14 cellular contexts compared by ENCODE assay signal in the genomic region with DNA sequence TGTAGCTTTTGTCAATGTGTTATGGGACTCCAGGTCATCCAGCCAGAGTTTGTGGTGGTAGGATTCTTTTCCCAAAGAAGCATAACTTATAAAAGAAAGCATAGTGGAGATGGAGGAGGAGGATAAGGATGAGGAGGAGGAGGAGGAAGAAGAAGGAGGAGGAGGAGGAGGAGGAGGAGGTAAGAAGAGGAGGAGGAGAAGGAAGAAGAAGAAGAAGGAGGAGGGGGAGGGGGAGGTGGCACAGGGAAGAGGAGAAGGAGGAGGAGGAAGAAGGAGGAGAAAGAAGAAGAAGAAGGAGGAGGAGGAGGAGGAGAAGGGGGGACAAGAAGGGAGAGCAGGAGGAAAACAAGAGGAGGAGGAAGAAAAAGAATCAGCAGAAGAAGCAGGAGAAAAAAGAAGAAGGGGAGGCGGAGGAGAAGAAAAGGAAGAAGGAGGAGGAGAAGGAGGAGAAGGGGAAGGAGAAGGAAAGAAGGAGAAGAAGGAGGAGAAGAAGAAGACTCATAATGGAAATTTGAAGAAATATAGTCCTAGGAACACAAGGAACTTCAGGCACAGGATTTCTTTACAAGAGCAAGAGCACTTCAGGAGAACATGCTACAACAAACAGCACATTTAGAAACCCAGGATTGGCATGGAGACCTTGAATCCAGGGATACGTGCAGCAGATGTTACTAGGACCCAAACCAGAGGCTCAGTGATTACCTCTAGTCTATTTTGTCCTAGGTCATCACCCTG. TPM values are rescaled to one million over a fixed set of nuclear protein-coding genes. Genes with fewer than 3 reads are reported as not detected.
DNase-seq lines count a peak whose midpoint lies in the region; ATAC-seq and TF ChIP-seq lines count a peak whose summit lies in the region.
"Had no signal": no experiment of that assay in that cellular context is flagged by ENCODE, and none has a peak within 500 bp of the region (broad histone marks: within the 10 kb centered on the region; RNA-seq: fewer than 3 reads in every experiment).

No MANE protein-coding gene starts in this region.

- peaks cover 5% of the 10 kb centered on the region for H3K4me1 ChIP-seq in GM23338 (ENCODE audit: insufficient read depth)

- H3K4me3 Mint-ChIP-seq in GM23338 (no peak overlapping the region), WTC11 (no peak overlapping the region)
- H3K4me3 Mint-ChIP-seq: CD4-positive, alpha-beta T cell had no signal

- ATAC-seq in GM23338 = no peak
- ATAC-seq in WTC11 = no peak
- no peak for ATAC-seq in HG02938 (IDR thresholded peaks at IDR 0.05; ENCODE audit: unreplicated experiment)

- H3K36me3 ChIP-seq in GM23338 (ENCODE audit: insufficient read depth) = no peaks in the 10 kb centered on the region

- DNase-seq in DMS53 (lab: John Stamatoyannopoulos, UW) (peak; percentile 44), DMS53 treated with DMSO at 0.1 percent for 48 hours (lab: John Stamatoyannopoulos, UW; ENCODE audit: unreplicated experiment) (no peak), GM23338 (ENCODE audit: low spot score) (no peak), WTC11 (ENCODE audit: low spot score) (no peak), mesenteric fat pad (ENCODE audit: low spot score) (no peak), DMS 273 (lab: John Stamatoyannopoulos, UW; ENCODE audit: unreplicated experiment) (no peak)
- DNase-seq: 8988T; ACHN; C1 segment of cervical spinal cord; CD4-positive, alpha-beta T cell; H7; Karpas-422 had no signal

- POLR2A ChIA-PET in WTC11 (lab: Charles Lee) = no interaction called here

- no peak overlapping the region for H3K4me3 ChIP-seq in GM23338

- CTCF ChIA-PET in WTC11 (lab: Charles Lee) = interaction anchor here (1.0 to 1.3 kb wide), 2 partner anchors 10 to 116 kb away, joined by 3 to 4 read pairs; no protein-coding TSS in a partner anchor

- H3K27me3 Mint-ChIP-seq in GM23338 (ENCODE audit: insufficient read depth, low read depth, poor library complexity) (no peaks in the 10 kb centered on the region), WTC11 (ENCODE audit: low read depth) (no peaks in the 10 kb centered on the region)

- no peaks in the 10 kb centered on the region for H3K27me3 ChIP-seq in GM23338 (ENCODE audit: insufficient read depth)

- no peaks in the 10 kb centered on the region for H3K79me2 ChIP-seq in GM23338 (replicated peaks; ENCODE audit: insufficient read depth)

- peaks cover 18% of the 10 kb centered on the region; the same call in 2 of the 3 replicates for H3K4me1 Mint-ChIP-seq in GM23338
- peaks cover 25% of the 10 kb centered on the region for H3K4me1 Mint-ChIP-seq in WTC11

- no peak overlapping the region for H3K4me2 ChIP-seq in GM23338

- H3K27ac ChIP-seq in GM23338 (ENCODE audit: low read depth) = no peak overlapping the region

- peak overlapping the region; percentile 77 for H2AFZ ChIP-seq in GM23338

- no peaks in the 10 kb centered on the region for H3K36me3 Mint-ChIP-seq in GM23338 (ENCODE audit: low read depth)
- no peaks in the 10 kb centered on the region for H3K36me3 Mint-ChIP-seq in WTC11

- H3F3A ChIP-seq in GM23338 (replicated peaks; ENCODE audit: low read depth) = no peaks in the 10 kb centered on the region

- H3K9me2 ChIP-seq in GM23338 (ENCODE audit: insufficient read depth) = no peaks in the 10 kb centered on the region

- H3K27ac Mint-ChIP-seq in GM23338 = no peak overlapping the region
- H3K27ac Mint-ChIP-seq in WTC11 = no peak overlapping the region
- H3K27ac Mint-ChIP-seq: CD4-positive, alpha-beta T cell had no signal

- H3K9me3 Mint-ChIP-seq in GM23338 = no peaks in the 10 kb centered on the region
- H3K9me3 Mint-ChIP-seq in WTC11 = no peaks in the 10 kb centered on the region

- TF ChIP-seq CTCF in GM23338 (conservative IDR thresholded peaks at IDR 0.05; ENCODE audit: low read depth in 2 of 2) (no peak), WTC11 (IDR thresholded peaks at IDR 0.05) (no peak)

- no peaks in the 10 kb centered on the region for H4K20me1 ChIP-seq in GM23338 (replicated peaks; ENCODE audit: insufficient read depth)

TF ChIP-seq in GM23338, 12 proteins besides CTCF, POLR2A, EP300 and RAD21 (continues in another document):
- TF ChIP-seq ZNF114 (CRISPR knock-in tag; IDR thresholded peaks at IDR 0.05) (no peak), JUNB (IDR thresholded peaks at IDR 0.05; ENCODE audit: unreplicated experiment) (no peak), EZH2 (IDR thresholded peaks at IDR 0.05; ENCODE audit: low read depth, unreplicated experiment) (no peak), ZNF331 (CRISPR knock-in tag; IDR thresholded peaks at IDR 0.05; ENCODE audit: low read depth) (no peak)
- TF ChIP-seq, protein P1, sequence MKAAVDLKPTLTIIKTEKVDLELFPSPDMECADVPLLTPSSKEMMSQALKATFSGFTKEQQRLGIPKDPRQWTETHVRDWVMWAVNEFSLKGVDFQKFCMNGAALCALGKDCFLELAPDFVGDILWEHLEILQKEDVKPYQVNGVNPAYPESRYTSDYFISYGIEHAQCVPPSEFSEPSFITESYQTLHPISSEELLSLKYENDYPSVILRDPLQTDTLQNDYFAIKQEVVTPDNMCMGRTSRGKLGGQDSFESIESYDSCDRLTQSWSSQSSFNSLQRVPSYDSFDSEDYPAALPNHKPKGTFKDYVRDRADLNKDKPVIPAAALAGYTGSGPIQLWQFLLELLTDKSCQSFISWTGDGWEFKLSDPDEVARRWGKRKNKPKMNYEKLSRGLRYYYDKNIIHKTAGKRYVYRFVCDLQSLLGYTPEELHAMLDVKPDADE (IDR thresholded peaks at IDR 0.05) = no peak

TF ChIP-seq in WTC11, 78 proteins besides CTCF, POLR2A, EP300 and RAD21:
- TF ChIP-seq NR1H2 (CRISPR knock-in tag; IDR thresholded peaks at IDR 0.05) = no peak
- TF ChIP-seq, protein P2, sequence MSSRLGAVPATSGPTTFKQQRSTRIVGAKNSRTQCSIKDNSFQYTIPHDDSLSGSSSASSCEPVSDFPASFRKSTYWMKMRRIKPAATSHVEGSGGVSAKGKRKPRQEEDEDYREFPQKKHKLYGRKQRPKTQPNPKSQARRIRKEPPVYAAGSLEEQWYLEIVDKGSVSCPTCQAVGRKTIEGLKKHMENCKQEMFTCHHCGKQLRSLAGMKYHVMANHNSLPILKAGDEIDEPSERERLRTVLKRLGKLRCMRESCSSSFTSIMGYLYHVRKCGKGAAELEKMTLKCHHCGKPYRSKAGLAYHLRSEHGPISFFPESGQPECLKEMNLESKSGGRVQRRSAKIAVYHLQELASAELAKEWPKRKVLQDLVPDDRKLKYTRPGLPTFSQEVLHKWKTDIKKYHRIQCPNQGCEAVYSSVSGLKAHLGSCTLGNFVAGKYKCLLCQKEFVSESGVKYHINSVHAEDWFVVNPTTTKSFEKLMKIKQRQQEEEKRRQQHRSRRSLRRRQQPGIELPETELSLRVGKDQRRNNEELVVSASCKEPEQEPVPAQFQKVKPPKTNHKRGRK (CRISPR knock-in tag; IDR thresholded peaks at IDR 0.05; ENCODE audit: borderline replicate concordance) = 0 out of 2 replicates have a peak, but pooled peaks have one; percentile 63

RNA-seq across cellular contexts. Expression of a gene that starts 22.6 kb away (rescaled TPM):
- not detected in 2 replicates for total RNA-seq in GM23338 (2014; rRNA removed; shearing (Covaris generic))
- polyA plus RNA-seq in GM23338 (2016; fragmentation: Nextera tagmentation; extraction: Ambion mirVana) = not detected in 2 replicates
- total RNA-seq in WTC11 (2021) (0.16 to 0.41 TPM (median 0.37 TPM) in 3 replicates), mesenteric fat pad (1.8 TPM)
- total RNA-seq: CD4-positive, alpha-beta T cell; Daoy; H7 had no signal
